Comparison of ENCODE assay signal across 21 cellular contexts in the genomic region with DNA sequence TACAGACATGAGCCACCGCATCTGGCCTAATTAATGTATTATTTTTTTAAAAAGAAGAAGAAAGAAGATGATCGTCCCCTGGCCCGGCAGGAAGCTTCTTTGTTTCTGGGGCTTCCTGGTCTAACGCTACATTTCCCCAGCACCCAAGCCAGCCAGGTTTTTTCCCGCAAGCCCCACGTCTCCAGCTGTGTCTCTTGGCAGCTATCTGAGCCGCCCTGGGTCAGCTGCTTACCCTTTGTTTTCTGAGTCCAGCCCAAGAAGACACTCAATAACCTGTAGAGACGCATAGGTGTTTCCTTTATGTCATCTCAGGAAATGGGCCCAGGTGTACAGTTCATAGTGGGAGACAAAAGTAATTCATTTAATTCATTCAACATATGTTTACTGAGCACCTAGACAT.
"Had no signal": no experiment of that assay in that cellular context is flagged by ENCODE, and none has a peak within 500 bp of the region (broad histone marks: within the 10 kb centered on the region; RNA-seq: fewer than 3 reads in every experiment).

No MANE protein-coding gene starts in this region.

- H3K4me1 ChIP-seq: prostate gland, upper lobe of left lung had no signal

- H3K4me1 Mint-ChIP-seq: activated CD4-positive, alpha-beta T cell treated with anti-CD3 and anti-CD28 coated beads, Interleukin-2, amount 10 ng/mL, durations not matched to agents 7 days and 5 days; activated naive CD8-positive, alpha-beta T cell treated with anti-CD3 and anti-CD28 coated beads, Interleukin-2, amount 50 U/mL, for 24 hours had no signal

- ATAC-seq: activated CD8-positive, alpha-beta memory T cell treated with anti-CD3 and anti-CD28 coated beads, Interleukin-2, amount 10 ng/mL, durations not matched to agents 7 days and 5 days; activated CD8-positive, alpha-beta T cell treated with anti-CD3 and anti-CD28 coated beads for 36 hours; activated naive CD8-positive, alpha-beta T cell treated with anti-CD3 and anti-CD28 coated beads, Interleukin-2, amount 50 U/mL, for 24 hours; esophagus mucosa; stimulated activated naive CD8-positive, alpha-beta T cell treated with anti-CD3 and anti-CD28 coated beads, Interleukin-15, Interleukin-2, amounts not matched to agents 100 U/mL and 50 U/mL, for 24 hours had no signal

- DNase-seq: activated CD4-positive, alpha-beta T cell treated with anti-CD3 and anti-CD28 coated beads, Interleukin-2, amount 10 ng/mL, durations not matched to agents 7 days and 5 days; activated CD4-positive, CD25-positive, alpha-beta regulatory T cell treated with anti-CD3 and anti-CD28 coated beads, Interleukin-2, amount 50 U/mL, for 72 hours; activated CD8-positive, alpha-beta memory T cell treated with anti-CD3 and anti-CD28 coated beads, Interleukin-2, amount 10 ng/mL, durations not matched to agents 7 days and 5 days; activated CD8-positive, alpha-beta T cell treated with anti-CD3 and anti-CD28 coated beads for 36 hours; activated effector memory CD4-positive, alpha-beta T cell treated with anti-CD3 and anti-CD28 coated beads, Interleukin-2, amount 50 U/mL, for 16 hours; activated naive CD4-positive, alpha-beta T cell treated with anti-CD3 and anti-CD28 coated beads, Interleukin-2, amount 50 U/mL, for 16 hours; activated naive CD8-positive, alpha-beta T cell treated with anti-CD3 and anti-CD28 coated beads, Interleukin-2, amount 50 U/mL, for 24 hours; activated T-cell treated with anti-CD3 and anti-CD28 coated beads for 4 hours; effector CD4-positive, alpha-beta T cell; glutamatergic neuron; hypothalamus; ovary; stimulated activated CD4-positive, alpha-beta T cell treated with anti-CD3 and anti-CD28 coated beads, Interleukin-4, amount 100 ng/mL, for 24 hours; stimulated activated naive CD8-positive, alpha-beta T cell treated with anti-CD3 and anti-CD28 coated beads, Interleukin-15, Interleukin-2, amounts not matched to agents 100 U/mL and 50 U/mL, for 24 hours; upper lobe of left lung; WERI-Rb-1 had no signal

- H3K27me3 ChIP-seq: neutrophil, ovary, upper lobe of left lung had no signal

- H3K4me3 Mint-ChIP-seq: activated CD4-positive, alpha-beta T cell treated with anti-CD3 and anti-CD28 coated beads, Interleukin-2, amount 10 ng/mL, durations not matched to agents 7 days and 5 days; activated CD8-positive, alpha-beta memory T cell treated with anti-CD3 and anti-CD28 coated beads, Interleukin-2, amount 10 ng/mL, durations not matched to agents 7 days and 5 days; activated CD8-positive, alpha-beta T cell treated with anti-CD3 and anti-CD28 coated beads for 36 hours; activated naive CD8-positive, alpha-beta T cell treated with anti-CD3 and anti-CD28 coated beads, Interleukin-2, amount 50 U/mL, for 24 hours; nephron; T-helper 2 cell treated with Interferon-gamma antibody and Interleukin-4, amounts not matched to agents 5 μg/mL and 100 μg/mL, for 36 hours had no signal

- H3K36me3 ChIP-seq: neutrophil, ovary, prostate gland, upper lobe of left lung, WERI-Rb-1 had no signal

- H3K9me3 Mint-ChIP-seq: activated CD4-positive, alpha-beta T cell treated with anti-CD3 and anti-CD28 coated beads, Interleukin-2, amount 10 ng/mL, durations not matched to agents 7 days and 5 days; activated CD8-positive, alpha-beta T cell treated with anti-CD3 and anti-CD28 coated beads for 36 hours; activated naive CD8-positive, alpha-beta T cell treated with anti-CD3 and anti-CD28 coated beads, Interleukin-2, amount 50 U/mL, for 24 hours had no signal

- H3K4me3 ChIP-seq: ovary, prostate gland, upper lobe of left lung had no signal

- H3K9me3 ChIP-seq: neutrophil, ovary, prostate gland, upper lobe of left lung had no signal

- H3K27ac ChIP-seq: neutrophil, ovary, prostate gland, upper lobe of left lung, WERI-Rb-1 had no signal

- H3K27ac Mint-ChIP-seq: activated CD4-positive, alpha-beta T cell treated with anti-CD3 and anti-CD28 coated beads, Interleukin-2, amount 10 ng/mL, durations not matched to agents 7 days and 5 days; activated CD8-positive, alpha-beta memory T cell treated with anti-CD3 and anti-CD28 coated beads, Interleukin-2, amount 10 ng/mL, durations not matched to agents 7 days and 5 days; activated CD8-positive, alpha-beta T cell treated with anti-CD3 and anti-CD28 coated beads for 36 hours; activated naive CD8-positive, alpha-beta T cell treated with anti-CD3 and anti-CD28 coated beads, Interleukin-2, amount 50 U/mL, for 24 hours; nephron; T-helper 2 cell treated with Interferon-gamma antibody and Interleukin-4, amounts not matched to agents 5 μg/mL and 100 μg/mL, for 36 hours had no signal
